In the genomic region with DNA sequence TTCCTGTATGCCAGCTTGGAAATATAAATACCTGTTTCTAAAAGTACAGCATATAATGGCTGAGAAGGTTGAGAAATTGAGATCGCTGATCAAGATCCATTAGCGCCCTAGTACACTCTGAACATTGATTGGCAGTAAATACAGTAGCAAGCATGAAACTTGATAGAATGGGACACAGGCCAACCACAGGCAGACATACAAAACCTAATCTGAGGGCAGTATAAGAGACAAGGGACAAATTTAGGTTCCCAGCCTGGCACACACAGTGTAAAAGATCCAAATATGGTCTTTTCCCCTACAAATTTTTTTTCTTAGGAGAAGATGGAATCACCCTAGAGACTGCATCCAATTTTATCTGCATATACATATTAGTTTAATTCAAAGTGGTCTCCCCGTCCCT, we compare ENCODE assay signal across 37 cellular contexts.
"Had no signal": no experiment of that assay in that cellular context is flagged by ENCODE, and none has a peak within 500 bp of the region (broad histone marks: within the 10 kb centered on the region; RNA-seq: fewer than 3 reads in every experiment).

No MANE protein-coding gene starts in this region.

- H3K4me3 Mint-ChIP-seq: activated B cell treated with CpG ODN at 0.5 μM for 24 hours; activated CD4-positive, alpha-beta memory T cell treated with anti-CD3 and anti-CD28 coated beads, Interleukin-2, amount 10 ng/mL, durations not matched to agents 7 days and 5 days; activated CD8-positive, alpha-beta memory T cell treated with anti-CD3 and anti-CD28 coated beads, Interleukin-2, amount 10 ng/mL, durations not matched to agents 7 days and 5 days; activated naive CD8-positive, alpha-beta T cell treated with anti-CD3 and anti-CD28 coated beads for 36 hours; activated T-cell treated with anti-CD3 and anti-CD28 coated beads, Interleukin-2, amount 50 U/mL, for 72 hours; activated T-helper 17 cell treated with anti-CD3 and anti-CD28 coated beads, Interleukin-2, amount 50 U/mL, for 72 hours; T-helper 1 cell treated with Interleukin-12 subunit alpha and Interleukin-12 subunit beta and Interleukin-4 antibody, amounts not matched to agents 30 μg/mL and 1 μg/mL, for 36 hours; T-helper 2 cell treated with Interferon-gamma antibody and Interleukin-4, amounts not matched to agents 5 μg/mL and 100 μg/mL, for 36 hours had no signal

- H3K9me3 ChIP-seq: ascending aorta, MG63, SJCRH30 had no signal

- H3K4me1 ChIP-seq: SJCRH30 had no signal

- H2AFZ ChIP-seq: PC-9 had no signal

- ATAC-seq: activated CD8-positive, alpha-beta memory T cell treated with anti-CD3 and anti-CD28 coated beads, Interleukin-2, amount 10 ng/mL, durations not matched to agents 7 days and 5 days; activated T-cell treated with anti-CD3 and anti-CD28 coated beads, Interleukin-2, amount 50 U/mL, for 72 hours; activated T-helper 17 cell treated with anti-CD3 and anti-CD28 coated beads, Interleukin-2, amount 50 U/mL, for 72 hours had no signal

- H3K27ac ChIP-seq: cardiac muscle cell, PC-9, RWPE1, SJCRH30, VCaP had no signal

- H3K27me3 ChIP-seq: ascending aorta, cardiac muscle cell, MG63, SJCRH30 had no signal

- H3K4me3 ChIP-seq: ascending aorta, cardiac muscle cell, MG63, PC-9, SJCRH30, SK-N-MC had no signal

- H3K4me2 ChIP-seq: PC-9 had no signal

- DNase-seq: activated B cell treated with CpG ODN at 0.5 μM for 24 hours; activated CD4-positive, alpha-beta memory T cell treated with anti-CD3 and anti-CD28 coated beads, Interleukin-2, amount 10 ng/mL, durations not matched to agents 7 days and 5 days; activated CD4-positive, alpha-beta T cell treated with anti-CD3 and anti-CD28 coated beads for 1 hour; activated CD4-positive, alpha-beta T cell treated with anti-CD3 and anti-CD28 coated beads for 48 hours; activated CD8-positive, alpha-beta memory T cell treated with anti-CD3 and anti-CD28 coated beads for 24 hours; activated CD8-positive, alpha-beta memory T cell treated with anti-CD3 and anti-CD28 coated beads, Interleukin-2, amount 10 ng/mL, durations not matched to agents 7 days and 5 days; activated CD8-positive, alpha-beta memory T cell treated with anti-CD3 and anti-CD28 coated beads, Interleukin-2, amount 50 U/mL, for 48 hours; activated effector memory CD4-positive, alpha-beta T cell treated with anti-CD3 and anti-CD28 coated beads, Interleukin-2, amount 50 U/mL, for 16 hours; activated naive CD4-positive, alpha-beta T cell; activated naive CD4-positive, alpha-beta T cell treated with anti-CD3 and anti-CD28 coated beads, Interleukin-2, amount 50 U/mL, for 16 hours; activated naive CD8-positive, alpha-beta T cell treated with anti-CD3 and anti-CD28 coated beads for 36 hours; activated T-cell treated with anti-CD3 and anti-CD28 coated beads, Interleukin-2, amount 50 U/mL, for 1 hour; activated T-cell treated with anti-CD3 and anti-CD28 coated beads, Interleukin-2, amount 50 U/mL, for 72 hours; amniotic stem cell; Kasumi-1; KG1; MG63; NCI-H1048; NCI-H1105 treated with DMSO at 0.1 percent for 48 hours; NCI-H1436; NCI-H1694; NCI-H1930; NCI-H2081 treated with DMSO at 0.1 percent for 48 hours; NCI-H510A; NCI-H69; NCI-H82; PC-9; SHP77; SJCRH30 had no signal

- H3K4me1 Mint-ChIP-seq: activated B cell treated with CpG ODN at 0.5 μM for 24 hours; activated CD4-positive, alpha-beta memory T cell treated with anti-CD3 and anti-CD28 coated beads, Interleukin-2, amount 10 ng/mL, durations not matched to agents 7 days and 5 days; activated CD8-positive, alpha-beta memory T cell treated with anti-CD3 and anti-CD28 coated beads, Interleukin-2, amount 10 ng/mL, durations not matched to agents 7 days and 5 days; activated naive CD8-positive, alpha-beta T cell treated with anti-CD3 and anti-CD28 coated beads for 36 hours; activated T-helper 17 cell treated with anti-CD3 and anti-CD28 coated beads, Interleukin-2, amount 50 U/mL, for 72 hours had no signal

- H3K9me3 Mint-ChIP-seq: activated B cell treated with CpG ODN at 0.5 μM for 24 hours; activated CD4-positive, alpha-beta memory T cell treated with anti-CD3 and anti-CD28 coated beads, Interleukin-2, amount 10 ng/mL, durations not matched to agents 7 days and 5 days; activated naive CD8-positive, alpha-beta T cell treated with anti-CD3 and anti-CD28 coated beads for 36 hours; T-helper 1 cell treated with Interleukin-12 subunit alpha and Interleukin-12 subunit beta and Interleukin-4 antibody, amounts not matched to agents 30 μg/mL and 1 μg/mL, for 36 hours had no signal

- H3K36me3 Mint-ChIP-seq: activated CD8-positive, alpha-beta memory T cell treated with anti-CD3 and anti-CD28 coated beads, Interleukin-2, amount 10 ng/mL, durations not matched to agents 7 days and 5 days; activated naive CD8-positive, alpha-beta T cell treated with anti-CD3 and anti-CD28 coated beads for 36 hours had no signal

- H3K36me3 ChIP-seq: ascending aorta, cardiac muscle cell, MG63, SJCRH30 had no signal

- H3K27ac Mint-ChIP-seq: activated B cell treated with CpG ODN at 0.5 μM for 24 hours; activated CD4-positive, alpha-beta memory T cell treated with anti-CD3 and anti-CD28 coated beads, Interleukin-2, amount 10 ng/mL, durations not matched to agents 7 days and 5 days; activated CD8-positive, alpha-beta memory T cell treated with anti-CD3 and anti-CD28 coated beads, Interleukin-2, amount 10 ng/mL, durations not matched to agents 7 days and 5 days; activated naive CD8-positive, alpha-beta T cell treated with anti-CD3 and anti-CD28 coated beads for 36 hours; activated T-cell treated with anti-CD3 and anti-CD28 coated beads, Interleukin-2, amount 50 U/mL, for 72 hours; activated T-helper 17 cell treated with anti-CD3 and anti-CD28 coated beads, Interleukin-2, amount 50 U/mL, for 72 hours; T-helper 1 cell treated with Interleukin-12 subunit alpha and Interleukin-12 subunit beta and Interleukin-4 antibody, amounts not matched to agents 30 μg/mL and 1 μg/mL, for 36 hours; T-helper 2 cell treated with Interferon-gamma antibody and Interleukin-4, amounts not matched to agents 5 μg/mL and 100 μg/mL, for 36 hours had no signal

- H3K27me3 Mint-ChIP-seq: activated CD4-positive, alpha-beta memory T cell treated with anti-CD3 and anti-CD28 coated beads, Interleukin-2, amount 10 ng/mL, durations not matched to agents 7 days and 5 days; activated naive CD8-positive, alpha-beta T cell treated with anti-CD3 and anti-CD28 coated beads for 36 hours; activated T-helper 17 cell treated with anti-CD3 and anti-CD28 coated beads, Interleukin-2, amount 50 U/mL, for 72 hours had no signal
